In the genomic region with DNA sequence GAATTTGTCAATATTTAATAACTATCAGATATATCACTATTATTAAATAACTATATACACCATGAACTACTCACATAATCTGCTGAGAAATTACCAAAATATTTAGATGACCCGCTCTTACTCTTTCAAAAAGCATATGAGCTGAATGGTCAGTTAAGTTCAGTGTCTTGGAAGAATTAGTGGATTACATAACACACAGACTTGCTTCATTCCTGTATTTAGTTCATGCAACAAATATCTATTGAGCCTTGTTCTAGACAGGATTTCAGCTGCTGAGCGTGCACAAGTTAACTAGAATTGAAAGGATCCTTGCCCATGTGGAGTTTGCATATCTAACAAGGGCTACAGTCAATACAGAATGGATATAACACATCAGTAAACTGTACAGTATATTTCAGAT, we compare ENCODE assay signal across 24 cellular contexts.
"Had no signal": no experiment of that assay in that cellular context is flagged by ENCODE, and none has a peak within 500 bp of the region (broad histone marks: within the 10 kb centered on the region; RNA-seq: fewer than 3 reads in every experiment).

No MANE protein-coding gene starts in this region.

- DNase-seq: stimulated activated CD4-positive, alpha-beta T cell treated with anti-CD3 and anti-CD28 coated beads, Interleukin-2, amount 100 ng/mL, for 48 hours; stimulated activated CD4-positive, alpha-beta T cell treated with anti-CD3 and anti-CD28 coated beads, Interleukin-4, amount 100 ng/mL, for 1 hour; stimulated activated CD4-positive, alpha-beta T cell treated with anti-CD3 and anti-CD28 coated beads, Interleukin-4, amount 100 ng/mL, for 24 hours; stimulated activated CD4-positive, alpha-beta T cell treated with anti-CD3 and anti-CD28 coated beads, Interleukin-4, amount 100 ng/mL, for 4 hours; stimulated activated CD8-positive, alpha-beta memory T cell treated with anti-CD3 and anti-CD28 coated beads, Interleukin-4, amount 100 ng/mL, for 48 hours; stimulated activated naive B cell treated with anti-CD40 and anti-IgM and Interleukin-4, amounts not matched to agents 10 μg/mL and 1 μg/mL and 100 μg/mL, for 72 hours; stimulated activated naive CD4-positive, alpha-beta T cell; stimulated activated naive CD4-positive, alpha-beta T cell treated with Interleukin-2 at 50 U/mL for 16 hours; stimulated activated naive CD8-positive, alpha-beta T cell treated with anti-CD3 and anti-CD28 coated beads, Interleukin-15, amount 100 ng/mL, for 72 hours; stimulated activated naive CD8-positive, alpha-beta T cell treated with anti-CD3 and anti-CD28 coated beads, Interleukin-15, Interleukin-2, amounts not matched to agents 100 U/mL and 50 U/mL, for 24 hours; stomach; substantia nigra; testis; thyroid gland; tibial artery; transverse colon; trophoblast cell; upper lobe of right lung; uterus had no signal

- H3K4me1 Mint-ChIP-seq: stimulated activated effector memory CD8-positive, alpha-beta T cell treated with anti-CD3 and anti-CD28 coated beads, Interleukin-12 subunit alpha, Interleukin-12 subunit beta, amount 100 ng/mL, for 72 hours; stimulated activated memory B cell treated with anti-CD40 and anti-IgM and Interleukin-4, amounts not matched to agents 10 μg/mL and 1 μg/mL and 100 μg/mL, for 72 hours; stimulated activated naive B cell treated with anti-CD40 and anti-IgM and Interleukin-4, amounts not matched to agents 10 μg/mL and 1 μg/mL and 100 μg/mL, for 72 hours; stimulated activated naive CD8-positive, alpha-beta T cell treated with anti-CD3 and anti-CD28 coated beads, Interleukin-15, amount 100 ng/mL, for 72 hours had no signal

- H3K27me3 Mint-ChIP-seq: stimulated activated memory B cell treated with anti-CD40 and anti-IgM and Interleukin-4, amounts not matched to agents 10 μg/mL and 1 μg/mL and 100 μg/mL, for 72 hours; stimulated activated naive B cell treated with anti-CD40 and anti-IgM and Interleukin-4, amounts not matched to agents 10 μg/mL and 1 μg/mL and 100 μg/mL, for 72 hours; stimulated activated naive CD8-positive, alpha-beta T cell treated with anti-CD3 and anti-CD28 coated beads, Interleukin-15, amount 100 ng/mL, for 72 hours; stimulated activated naive CD8-positive, alpha-beta T cell treated with anti-CD3 and anti-CD28 coated beads, Interleukin-15, Interleukin-2, amounts not matched to agents 100 ng/mL and 50 ng/mL, for 24 hours; type B pancreatic cell had no signal

- ATAC-seq: stimulated activated effector memory CD8-positive, alpha-beta T cell treated with anti-CD3 and anti-CD28 coated beads, Interleukin-12 subunit alpha, Interleukin-12 subunit beta, amount 100 ng/mL, for 72 hours; stimulated activated memory B cell treated with anti-CD40 and anti-IgM and Interleukin-4, amounts not matched to agents 10 μg/mL and 1 μg/mL and 100 μg/mL, for 72 hours; stimulated activated naive B cell treated with anti-CD40 and anti-IgM and Interleukin-4, amounts not matched to agents 10 μg/mL and 1 μg/mL and 100 μg/mL, for 72 hours; stimulated activated naive CD8-positive, alpha-beta T cell treated with anti-CD3 and anti-CD28 coated beads, Interleukin-15, amount 100 ng/mL, for 72 hours; stimulated activated naive CD8-positive, alpha-beta T cell treated with anti-CD3 and anti-CD28 coated beads, Interleukin-15, Interleukin-2, amounts not matched to agents 100 U/mL and 50 U/mL, for 24 hours; upper lobe of right lung had no signal

- H3K27ac Mint-ChIP-seq: stimulated activated effector memory CD8-positive, alpha-beta T cell treated with anti-CD3 and anti-CD28 coated beads, Interleukin-12 subunit alpha, Interleukin-12 subunit beta, amount 100 ng/mL, for 72 hours; stimulated activated memory B cell treated with anti-CD40 and anti-IgM and Interleukin-4, amounts not matched to agents 10 μg/mL and 1 μg/mL and 100 μg/mL, for 72 hours; stimulated activated naive B cell treated with anti-CD40 and anti-IgM and Interleukin-4, amounts not matched to agents 10 μg/mL and 1 μg/mL and 100 μg/mL, for 72 hours; stimulated activated naive CD8-positive, alpha-beta T cell treated with anti-CD3 and anti-CD28 coated beads, Interleukin-15, amount 100 ng/mL, for 72 hours; stimulated activated naive CD8-positive, alpha-beta T cell treated with anti-CD3 and anti-CD28 coated beads, Interleukin-15, Interleukin-2, amounts not matched to agents 100 ng/mL and 50 ng/mL, for 24 hours; type B pancreatic cell had no signal

- H3K9me3 Mint-ChIP-seq: stimulated activated naive B cell treated with anti-CD40 and anti-IgM and Interleukin-4, amounts not matched to agents 10 μg/mL and 1 μg/mL and 100 μg/mL, for 72 hours; type B pancreatic cell had no signal

- H3K36me3 Mint-ChIP-seq: stimulated activated effector memory CD8-positive, alpha-beta T cell treated with anti-CD3 and anti-CD28 coated beads, Interleukin-12 subunit alpha, Interleukin-12 subunit beta, amount 100 ng/mL, for 72 hours; stimulated activated memory B cell treated with anti-CD40 and anti-IgM and Interleukin-4, amounts not matched to agents 10 μg/mL and 1 μg/mL and 100 μg/mL, for 72 hours; stimulated activated naive B cell treated with anti-CD40 and anti-IgM and Interleukin-4, amounts not matched to agents 10 μg/mL and 1 μg/mL and 100 μg/mL, for 72 hours; type B pancreatic cell had no signal

- FAIRE-seq: urothelium cell line had no signal

- H3K4me3 Mint-ChIP-seq: stimulated activated effector memory CD8-positive, alpha-beta T cell treated with anti-CD3 and anti-CD28 coated beads, Interleukin-12 subunit alpha, Interleukin-12 subunit beta, amount 100 ng/mL, for 72 hours; stimulated activated memory B cell treated with anti-CD40 and anti-IgM and Interleukin-4, amounts not matched to agents 10 μg/mL and 1 μg/mL and 100 μg/mL, for 72 hours; stimulated activated naive B cell treated with anti-CD40 and anti-IgM and Interleukin-4, amounts not matched to agents 10 μg/mL and 1 μg/mL and 100 μg/mL, for 72 hours; stimulated activated naive CD8-positive, alpha-beta T cell treated with anti-CD3 and anti-CD28 coated beads, Interleukin-15, amount 100 ng/mL, for 72 hours; stimulated activated naive CD8-positive, alpha-beta T cell treated with anti-CD3 and anti-CD28 coated beads, Interleukin-15, Interleukin-2, amounts not matched to agents 100 ng/mL and 50 ng/mL, for 24 hours; type B pancreatic cell had no signal
